Comparison of ENCODE assay signal across 21 cellular contexts in genomic region chr5:18797241-18797640, GRCh38.
A peak's percentile ranks its signal among the peaks of the same experiment; 100 is the strongest.
DNase-seq lines count a peak whose midpoint lies in the region; ATAC-seq, FAIRE-seq and TF ChIP-seq lines count a peak whose summit lies in the region.
"Had no signal": no experiment of that assay in that cellular context is flagged by ENCODE, and none has a peak within 500 bp of the region (broad histone marks: within the 10 kb centered on the region; RNA-seq: fewer than 3 reads in every experiment).

No MANE protein-coding gene starts in this region.

- no peaks in the 10 kb centered on the region for H3K9me3 Mint-ChIP-seq in activated CD4-positive, alpha-beta T cell treated with anti-CD3 and anti-CD28 coated beads, Interleukin-2, amount 10 ng/mL, durations not matched to agents 7 days and 5 days

- H3K4me3 ChIP-seq in HUES6 (ENCODE audit: low read depth, low read length) (peak overlapping the region; percentile 17; the same call in 1 of the 2 replicates), epithelial cell of esophagus (ENCODE audit: low read length) (no peak overlapping the region), mesodermal cell (ENCODE audit: extremely low read depth, insufficient read depth, low read length, poor library complexity, severe bottlenecking) (no peak overlapping the region)

- no peak for FAIRE-seq in frontal cortex (lab: Jason Lieb, UNC)

- no peak overlapping the region for H3K4me3 Mint-ChIP-seq in activated CD4-positive, alpha-beta T cell treated with anti-CD3 and anti-CD28 coated beads, Interleukin-2, amount 10 ng/mL, durations not matched to agents 7 days and 5 days

- POLR2A ChIA-PET in activated CD4-positive, alpha-beta T cell treated with anti-CD3 and anti-CD28 coated beads, Interleukin-2, amount 10 ng/mL, durations not matched to agents 7 days and 5 days (lab: Charles Lee), result no interaction called here

- no peaks in the 10 kb centered on the region for H3K27me3 ChIP-seq in HUES6 (ENCODE audit: control insufficient read depth, insufficient read depth, low read length)

- TF ChIP-seq CTCF in epithelial cell of esophagus (IDR thresholded peaks at IDR 0.05; ENCODE audit: insufficient read depth, low read depth, low read length, missing control alignments), result no peak

- CTCF ChIA-PET in activated CD4-positive, alpha-beta T cell treated with anti-CD3 and anti-CD28 coated beads, Interleukin-2, amount 10 ng/mL, durations not matched to agents 7 days and 5 days (lab: Charles Lee), result interaction anchor here (0.6 kb wide), 1 partner anchor 290 kb away, joined by 3 read pairs; no protein-coding TSS in a partner anchor

- 26 to 32% methylated on average over 6 of the region's 6 CpGs for WGBS in mesodermal cell (ENCODE audit: insufficient coverage in 2 of 2), 2 experiments

- H3K27ac Mint-ChIP-seq in activated CD4-positive, alpha-beta T cell treated with anti-CD3 and anti-CD28 coated beads, Interleukin-2, amount 10 ng/mL, durations not matched to agents 7 days and 5 days, result no peak overlapping the region

- H3K27ac ChIP-seq in HUES6 (ENCODE audit: low read depth, low read length) (peak overlapping the region; percentile 80; the same call in 1 of the 2 replicates), mesodermal cell (ENCODE audit: low read depth, low read length, severe bottlenecking) (peak overlapping the region; percentile 86)

- peaks cover 35% of the 10 kb centered on the region; the same call in 1 of the 2 replicates for H3K4me1 ChIP-seq in ES-I3 (ENCODE audit: insufficient read depth, low read length)
- H3K4me1 ChIP-seq in HUES6 (ENCODE audit: control insufficient read depth, insufficient read depth, low read length), result peaks cover 53% of the 10 kb centered on the region
- no peaks in the 10 kb centered on the region for H3K4me1 ChIP-seq in mesodermal cell (ENCODE audit: control insufficient read depth, insufficient read depth, low read length, poor library complexity, severe bottlenecking)
- H3K4me1 ChIP-seq: Caco-2 had no signal

- H3K27me3 Mint-ChIP-seq in activated CD4-positive, alpha-beta T cell treated with anti-CD3 and anti-CD28 coated beads, Interleukin-2, amount 10 ng/mL, durations not matched to agents 7 days and 5 days, result no peaks in the 10 kb centered on the region

- H3K36me3 Mint-ChIP-seq in activated CD4-positive, alpha-beta T cell treated with anti-CD3 and anti-CD28 coated beads, Interleukin-2, amount 10 ng/mL, durations not matched to agents 7 days and 5 days (ENCODE audit: low read depth), result no peaks in the 10 kb centered on the region

- peak overlapping the region; percentile 27; the same call in 1 of the 2 replicates for H3K9ac ChIP-seq in ES-I3 (ENCODE audit: low read depth, low read length)
- peak overlapping the region; percentile 37 for H3K9ac ChIP-seq in HUES6 (ENCODE audit: low read length)

- H3K36me3 ChIP-seq in ES-I3 (ENCODE audit: insufficient read depth, low read length) (no peaks in the 10 kb centered on the region), HUES6 (ENCODE audit: control insufficient read depth, insufficient read depth, low read length) (no peaks in the 10 kb centered on the region), mesodermal cell (ENCODE audit: control insufficient read depth, insufficient read depth, low read length) (no peaks in the 10 kb centered on the region)

- H3K4me1 Mint-ChIP-seq in activated CD4-positive, alpha-beta T cell treated with anti-CD3 and anti-CD28 coated beads, Interleukin-2, amount 10 ng/mL, durations not matched to agents 7 days and 5 days, result no peaks in the 10 kb centered on the region

- peaks cover under 1% of the 10 kb centered on the region; the same call in 1 of the 2 replicates for H3K9me3 ChIP-seq in ES-I3 (ENCODE audit: control insufficient read depth, insufficient read depth, low read length)
- H3K9me3 ChIP-seq in HUES6 (ENCODE audit: control insufficient read depth, insufficient read depth, low read depth, low read length), result peaks cover 5% of the 10 kb centered on the region; the same call in 1 of the 2 replicates
- no peaks in the 10 kb centered on the region for H3K9me3 ChIP-seq in mesodermal cell (ENCODE audit: control insufficient read depth, low read length)
- H3K9me3 ChIP-seq: Caco-2 had no signal

- DNase-seq in epithelial cell of esophagus (ENCODE audit: low read depth) (peak; percentile 23), NCI-H1105 treated with DMSO at 0.1 percent for 48 hours (lab: John Stamatoyannopoulos, UW) (no peak), frontal cortex (ENCODE audit: low spot score in 2 of 2) (no peak)
- no peak for DNase-seq in activated CD4-positive, alpha-beta T cell treated with anti-CD3 and anti-CD28 coated beads, Interleukin-2, amount 10 ng/mL, durations not matched to agents 7 days and 5 days
- DNase-seq: AML-193, Caco-2, DMS53, GDM1, GOT3, KBM-7, NCI-H1048, NCI-H2107, NCI-H226, NCI-H526 treated with DMSO at 0.1 percent for 48 hours, Right ventricle myocardium superior had no signal

- no peak for ATAC-seq in HG02938 (IDR thresholded peaks at IDR 0.05; ENCODE audit: unreplicated experiment)
- ATAC-seq: Panc1, SK-N-SH treated with all-trans-retinoic acid at 6 μM for 48 hours had no signal
